Comparison of ENCODE assay signal across 1 cellular context in the genomic region with DNA sequence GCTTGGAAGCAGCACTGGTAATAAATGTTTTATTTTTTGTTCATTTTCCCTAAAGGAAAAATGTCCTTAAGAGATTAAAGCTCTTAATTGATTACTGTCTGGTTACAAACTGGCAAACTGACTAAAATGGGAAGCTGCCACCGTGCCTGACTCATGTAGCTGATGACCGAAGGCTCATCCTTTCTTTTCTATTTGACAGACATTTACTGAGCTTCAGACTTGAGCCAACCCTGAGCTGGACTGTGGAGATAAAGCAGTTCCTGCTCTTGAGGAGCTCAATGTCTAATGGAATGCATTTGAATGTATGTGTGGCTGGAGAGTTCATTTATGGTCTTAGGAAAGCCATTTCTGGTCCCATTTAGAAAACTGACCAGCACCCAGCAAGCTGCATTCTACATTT.
TF ChIP-seq lines count a peak whose summit lies in the region.

No MANE protein-coding gene starts in this region.

TF ChIP-seq in GM12878, 131 proteins besides CTCF, POLR2A, EP300 and RAD21 (continued from another document):
- TF ChIP-seq, protein P1, sequence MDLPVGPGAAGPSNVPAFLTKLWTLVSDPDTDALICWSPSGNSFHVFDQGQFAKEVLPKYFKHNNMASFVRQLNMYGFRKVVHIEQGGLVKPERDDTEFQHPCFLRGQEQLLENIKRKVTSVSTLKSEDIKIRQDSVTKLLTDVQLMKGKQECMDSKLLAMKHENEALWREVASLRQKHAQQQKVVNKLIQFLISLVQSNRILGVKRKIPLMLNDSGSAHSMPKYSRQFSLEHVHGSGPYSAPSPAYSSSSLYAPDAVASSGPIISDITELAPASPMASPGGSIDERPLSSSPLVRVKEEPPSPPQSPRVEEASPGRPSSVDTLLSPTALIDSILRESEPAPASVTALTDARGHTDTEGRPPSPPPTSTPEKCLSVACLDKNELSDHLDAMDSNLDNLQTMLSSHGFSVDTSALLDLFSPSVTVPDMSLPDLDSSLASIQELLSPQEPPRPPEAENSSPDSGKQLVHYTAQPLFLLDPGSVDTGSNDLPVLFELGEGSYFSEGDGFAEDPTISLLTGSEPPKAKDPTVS (IDR thresholded peaks at IDR 0.05; ENCODE audit: low read depth, low read length) = no peak
- TF ChIP-seq ASH2L (IDR thresholded peaks at IDR 0.05; ENCODE audit: borderline replicate concordance, low read depth) (no peak), BMI1 (IDR thresholded peaks at IDR 0.05; ENCODE audit: borderline replicate concordance) (no peak), EED (IDR thresholded peaks at IDR 0.05; ENCODE audit: low read depth) (no peak), IKZF2 (IDR thresholded peaks at IDR 0.05) (no peak), RBBP5 (conservative IDR thresholded peaks at IDR 0.05) (no peak), ZNF274 (IDR thresholded peaks at IDR 0.05; ENCODE audit: insufficient read depth, insufficient read length) (no peak), IKZF1 (conservative IDR thresholded peaks at IDR 0.05) (no peak), NBN (IDR thresholded peaks at IDR 0.05) (no peak), RAD51 (IDR thresholded peaks at IDR 0.05) (no peak)
- TF ChIP-seq, protein P2, sequence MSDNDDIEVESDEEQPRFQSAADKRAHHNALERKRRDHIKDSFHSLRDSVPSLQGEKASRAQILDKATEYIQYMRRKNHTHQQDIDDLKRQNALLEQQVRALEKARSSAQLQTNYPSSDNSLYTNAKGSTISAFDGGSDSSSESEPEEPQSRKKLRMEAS (IDR thresholded peaks at IDR 0.05; ENCODE audit: low read depth, low read length) = no peak
- TF ChIP-seq, protein P3, sequence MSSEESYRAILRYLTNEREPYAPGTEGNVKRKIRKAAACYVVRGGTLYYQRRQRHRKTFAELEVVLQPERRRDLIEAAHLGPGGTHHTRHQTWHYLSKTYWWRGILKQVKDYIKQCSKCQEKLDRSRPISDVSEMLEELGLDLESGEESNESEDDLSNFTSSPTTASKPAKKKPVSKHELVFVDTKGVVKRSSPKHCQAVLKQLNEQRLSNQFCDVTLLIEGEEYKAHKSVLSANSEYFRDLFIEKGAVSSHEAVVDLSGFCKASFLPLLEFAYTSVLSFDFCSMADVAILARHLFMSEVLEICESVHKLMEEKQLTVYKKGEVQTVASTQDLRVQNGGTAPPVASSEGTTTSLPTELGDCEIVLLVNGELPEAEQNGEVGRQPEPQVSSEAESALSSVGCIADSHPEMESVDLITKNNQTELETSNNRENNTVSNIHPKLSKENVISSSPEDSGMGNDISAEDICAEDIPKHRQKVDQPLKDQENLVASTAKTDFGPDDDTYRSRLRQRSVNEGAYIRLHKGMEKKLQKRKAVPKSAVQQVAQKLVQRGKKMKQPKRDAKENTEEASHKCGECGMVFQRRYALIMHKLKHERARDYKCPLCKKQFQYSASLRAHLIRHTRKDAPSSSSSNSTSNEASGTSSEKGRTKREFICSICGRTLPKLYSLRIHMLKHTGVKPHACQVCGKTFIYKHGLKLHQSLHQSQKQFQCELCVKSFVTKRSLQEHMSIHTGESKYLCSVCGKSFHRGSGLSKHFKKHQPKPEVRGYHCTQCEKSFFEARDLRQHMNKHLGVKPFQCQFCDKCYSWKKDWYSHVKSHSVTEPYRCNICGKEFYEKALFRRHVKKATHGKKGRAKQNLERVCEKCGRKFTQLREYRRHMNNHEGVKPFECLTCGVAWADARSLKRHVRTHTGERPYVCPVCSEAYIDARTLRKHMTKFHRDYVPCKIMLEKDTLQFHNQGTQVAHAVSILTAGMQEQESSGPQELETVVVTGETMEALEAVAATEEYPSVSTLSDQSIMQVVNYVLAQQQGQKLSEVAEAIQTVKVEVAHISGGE (CRISPR knock-in tag; IDR thresholded peaks at IDR 0.05) = no peak
- TF ChIP-seq, protein P4, sequence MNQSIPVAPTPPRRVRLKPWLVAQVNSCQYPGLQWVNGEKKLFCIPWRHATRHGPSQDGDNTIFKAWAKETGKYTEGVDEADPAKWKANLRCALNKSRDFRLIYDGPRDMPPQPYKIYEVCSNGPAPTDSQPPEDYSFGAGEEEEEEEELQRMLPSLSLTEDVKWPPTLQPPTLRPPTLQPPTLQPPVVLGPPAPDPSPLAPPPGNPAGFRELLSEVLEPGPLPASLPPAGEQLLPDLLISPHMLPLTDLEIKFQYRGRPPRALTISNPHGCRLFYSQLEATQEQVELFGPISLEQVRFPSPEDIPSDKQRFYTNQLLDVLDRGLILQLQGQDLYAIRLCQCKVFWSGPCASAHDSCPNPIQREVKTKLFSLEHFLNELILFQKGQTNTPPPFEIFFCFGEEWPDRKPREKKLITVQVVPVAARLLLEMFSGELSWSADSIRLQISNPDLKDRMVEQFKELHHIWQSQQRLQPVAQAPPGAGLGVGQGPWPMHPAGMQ (IDR thresholded peaks at IDR 0.05; ENCODE audit: borderline replicate concordance) = no peak
- TF ChIP-seq, protein P5, sequence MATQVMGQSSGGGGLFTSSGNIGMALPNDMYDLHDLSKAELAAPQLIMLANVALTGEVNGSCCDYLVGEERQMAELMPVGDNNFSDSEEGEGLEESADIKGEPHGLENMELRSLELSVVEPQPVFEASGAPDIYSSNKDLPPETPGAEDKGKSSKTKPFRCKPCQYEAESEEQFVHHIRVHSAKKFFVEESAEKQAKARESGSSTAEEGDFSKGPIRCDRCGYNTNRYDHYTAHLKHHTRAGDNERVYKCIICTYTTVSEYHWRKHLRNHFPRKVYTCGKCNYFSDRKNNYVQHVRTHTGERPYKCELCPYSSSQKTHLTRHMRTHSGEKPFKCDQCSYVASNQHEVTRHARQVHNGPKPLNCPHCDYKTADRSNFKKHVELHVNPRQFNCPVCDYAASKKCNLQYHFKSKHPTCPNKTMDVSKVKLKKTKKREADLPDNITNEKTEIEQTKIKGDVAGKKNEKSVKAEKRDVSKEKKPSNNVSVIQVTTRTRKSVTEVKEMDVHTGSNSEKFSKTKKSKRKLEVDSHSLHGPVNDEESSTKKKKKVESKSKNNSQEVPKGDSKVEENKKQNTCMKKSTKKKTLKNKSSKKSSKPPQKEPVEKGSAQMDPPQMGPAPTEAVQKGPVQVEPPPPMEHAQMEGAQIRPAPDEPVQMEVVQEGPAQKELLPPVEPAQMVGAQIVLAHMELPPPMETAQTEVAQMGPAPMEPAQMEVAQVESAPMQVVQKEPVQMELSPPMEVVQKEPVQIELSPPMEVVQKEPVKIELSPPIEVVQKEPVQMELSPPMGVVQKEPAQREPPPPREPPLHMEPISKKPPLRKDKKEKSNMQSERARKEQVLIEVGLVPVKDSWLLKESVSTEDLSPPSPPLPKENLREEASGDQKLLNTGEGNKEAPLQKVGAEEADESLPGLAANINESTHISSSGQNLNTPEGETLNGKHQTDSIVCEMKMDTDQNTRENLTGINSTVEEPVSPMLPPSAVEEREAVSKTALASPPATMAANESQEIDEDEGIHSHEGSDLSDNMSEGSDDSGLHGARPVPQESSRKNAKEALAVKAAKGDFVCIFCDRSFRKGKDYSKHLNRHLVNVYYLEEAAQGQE (IDR thresholded peaks at IDR 0.05; ENCODE audit: low read depth, low read length) = no peak
- TF ChIP-seq, protein P6, sequence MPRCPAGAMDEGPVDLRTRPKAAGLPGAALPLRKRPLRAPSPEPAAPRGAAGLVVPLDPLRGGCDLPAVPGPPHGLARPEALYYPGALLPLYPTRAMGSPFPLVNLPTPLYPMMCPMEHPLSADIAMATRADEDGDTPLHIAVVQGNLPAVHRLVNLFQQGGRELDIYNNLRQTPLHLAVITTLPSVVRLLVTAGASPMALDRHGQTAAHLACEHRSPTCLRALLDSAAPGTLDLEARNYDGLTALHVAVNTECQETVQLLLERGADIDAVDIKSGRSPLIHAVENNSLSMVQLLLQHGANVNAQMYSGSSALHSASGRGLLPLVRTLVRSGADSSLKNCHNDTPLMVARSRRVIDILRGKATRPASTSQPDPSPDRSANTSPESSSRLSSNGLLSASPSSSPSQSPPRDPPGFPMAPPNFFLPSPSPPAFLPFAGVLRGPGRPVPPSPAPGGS (IDR thresholded peaks at IDR 0.05; ENCODE audit: borderline replicate concordance, insufficient read depth, low read depth, low read length, poor library complexity, severe bottlenecking) = no peak
